23 cellular contexts compared by ENCODE assay signal in genomic region chr21:45809421-45809820, GRCh38.
DNase-seq lines count a peak whose midpoint lies in the region; TF ChIP-seq lines count a peak whose summit lies in the region.
"Had no signal": no experiment of that assay in that cellular context is flagged by ENCODE, and none has a peak within 500 bp of the region (broad histone marks: within the 10 kb centered on the region; RNA-seq: fewer than 3 reads in every experiment).

No MANE protein-coding gene starts in this region.

- H3K4me3 Mint-ChIP-seq in glutamatergic neuron (ENCODE audit: unreplicated experiment) (peak overlapping the region; percentile 17), osteocyte (ENCODE audit: unreplicated experiment) (no peak overlapping the region)
- no peak overlapping the region for H3K4me3 Mint-ChIP-seq in activated naive CD4-positive, alpha-beta T cell treated with anti-CD3 and anti-CD28 coated beads, Interleukin-2, amount 10 ng/mL, durations not matched to agents 7 days and 5 days
- H3K4me3 Mint-ChIP-seq: CD4-positive, alpha-beta memory T cell had no signal

- H3K27me3 Mint-ChIP-seq in glutamatergic neuron (ENCODE audit: unreplicated experiment) (peaks cover 13% of the 10 kb centered on the region), osteocyte (ENCODE audit: unreplicated experiment) (peaks cover 17% of the 10 kb centered on the region)
- H3K27me3 Mint-ChIP-seq in activated naive CD4-positive, alpha-beta T cell treated with anti-CD3 and anti-CD28 coated beads, Interleukin-2, amount 10 ng/mL, durations not matched to agents 7 days and 5 days = no peaks in the 10 kb centered on the region

- H3K4me1 Mint-ChIP-seq in glutamatergic neuron (ENCODE audit: low read depth, unreplicated experiment) (peaks cover 12% of the 10 kb centered on the region), osteocyte (ENCODE audit: unreplicated experiment) (no peaks in the 10 kb centered on the region)
- H3K4me1 Mint-ChIP-seq in activated naive CD4-positive, alpha-beta T cell treated with anti-CD3 and anti-CD28 coated beads, Interleukin-2, amount 10 ng/mL, durations not matched to agents 7 days and 5 days = no peaks in the 10 kb centered on the region
- H3K4me1 Mint-ChIP-seq: CD4-positive, alpha-beta memory T cell had no signal

- TF ChIP-seq CTCF in glutamatergic neuron (IDR thresholded peaks at IDR 0.05; ENCODE audit: partially characterized antibody, unreplicated experiment) (no peak), osteocyte (IDR thresholded peaks at IDR 0.05) (no peak)

- H3K36me3 Mint-ChIP-seq in glutamatergic neuron (ENCODE audit: unreplicated experiment) = peaks cover 34% of the 10 kb centered on the region
- peaks cover 2% of the 10 kb centered on the region for H3K36me3 Mint-ChIP-seq in osteocyte (ENCODE audit: unreplicated experiment)
- H3K36me3 Mint-ChIP-seq in activated naive CD4-positive, alpha-beta T cell treated with anti-CD3 and anti-CD28 coated beads, Interleukin-2, amount 10 ng/mL, durations not matched to agents 7 days and 5 days = no peaks in the 10 kb centered on the region
- H3K36me3 Mint-ChIP-seq: CD4-positive, alpha-beta memory T cell had no signal

- CTCF ChIA-PET in activated naive CD4-positive, alpha-beta T cell treated with anti-CD3 and anti-CD28 coated beads, Interleukin-2, amount 10 ng/mL, durations not matched to agents 7 days and 5 days (lab: Charles Lee) = no interaction called here

- H3K9me3 Mint-ChIP-seq in glutamatergic neuron (ENCODE audit: unreplicated experiment) (peaks cover 7% of the 10 kb centered on the region), osteocyte (ENCODE audit: unreplicated experiment) (no peaks in the 10 kb centered on the region)
- no peaks in the 10 kb centered on the region for H3K9me3 Mint-ChIP-seq in activated naive CD4-positive, alpha-beta T cell treated with anti-CD3 and anti-CD28 coated beads, Interleukin-2, amount 10 ng/mL, durations not matched to agents 7 days and 5 days
- H3K9me3 Mint-ChIP-seq: CD4-positive, alpha-beta memory T cell had no signal

- peak overlapping the region; percentile 67 for H3K27ac Mint-ChIP-seq in glutamatergic neuron (ENCODE audit: unreplicated experiment)
- H3K27ac Mint-ChIP-seq in osteocyte (ENCODE audit: unreplicated experiment) = no peak overlapping the region
- no peak overlapping the region for H3K27ac Mint-ChIP-seq in activated naive CD4-positive, alpha-beta T cell treated with anti-CD3 and anti-CD28 coated beads, Interleukin-2, amount 10 ng/mL, durations not matched to agents 7 days and 5 days
- H3K27ac Mint-ChIP-seq: CD4-positive, alpha-beta memory T cell had no signal

- DNase-seq in activated T-cell treated with anti-CD3 and anti-CD28 coated beads, Interleukin-2, amount 50 U/mL, for 1 hour = peak; percentile 3
- DNase-seq in activated T-cell treated with anti-CD3 and anti-CD28 coated beads for 4 hours (no peak), glutamatergic neuron (no peak), osteocyte (ENCODE audit: extremely low spot score, unreplicated experiment) (peak; percentile 80), kidney glomerular epithelial cell (lab: John Stamatoyannopoulos, UW) (no peak), glomerular visceral epithelial cell (ENCODE audit: extremely low spot score) (no peak)
- no peak for DNase-seq in activated naive CD4-positive, alpha-beta T cell treated with anti-CD3 and anti-CD28 coated beads, Interleukin-2, amount 10 ng/mL, durations not matched to agents 7 days and 5 days
- DNase-seq: AML-193; C1 segment of cervical spinal cord; CD4-positive, alpha-beta memory T cell; COR-L47; GOT3; Kasumi-1; MV-4-11; NCI-H1105; NCI-H1436 treated with DMSO at 0.1 percent for 48 hours; NCI-H187 treated with DMSO at 0.1 percent for 48 hours; NCI-H2171 treated with DMSO at 0.1 percent for 48 hours; NCI-H345; NCI-H510A treated with DMSO at 0.1 percent for 48 hours; NCI-H774; PC-9; SJCRH30 had no signal

Comparison
In these comparisons a context has a peak if more than half of its experiments do, and no peak if none do; other contexts are left out.
1. DNase-seq: peak in activated T-cell treated with anti-CD3 and anti-CD28 coated beads, Interleukin-2, amount 50 U/mL, for 1 hour (single experiment) and osteocyte (single experiment); none in activated T-cell treated with anti-CD3 and anti-CD28 coated beads for 4 hours (single experiment), glutamatergic neuron (single experiment), kidney glomerular epithelial cell (single experiment), glomerular visceral epithelial cell (single experiment) and activated naive CD4-positive, alpha-beta T cell treated with anti-CD3 and anti-CD28 coated beads, Interleukin-2, amount 10 ng/mL, durations not matched to agents 7 days and 5 days (single experiment).